ENCODE assay signal across 1 cellular context in the genomic region with DNA sequence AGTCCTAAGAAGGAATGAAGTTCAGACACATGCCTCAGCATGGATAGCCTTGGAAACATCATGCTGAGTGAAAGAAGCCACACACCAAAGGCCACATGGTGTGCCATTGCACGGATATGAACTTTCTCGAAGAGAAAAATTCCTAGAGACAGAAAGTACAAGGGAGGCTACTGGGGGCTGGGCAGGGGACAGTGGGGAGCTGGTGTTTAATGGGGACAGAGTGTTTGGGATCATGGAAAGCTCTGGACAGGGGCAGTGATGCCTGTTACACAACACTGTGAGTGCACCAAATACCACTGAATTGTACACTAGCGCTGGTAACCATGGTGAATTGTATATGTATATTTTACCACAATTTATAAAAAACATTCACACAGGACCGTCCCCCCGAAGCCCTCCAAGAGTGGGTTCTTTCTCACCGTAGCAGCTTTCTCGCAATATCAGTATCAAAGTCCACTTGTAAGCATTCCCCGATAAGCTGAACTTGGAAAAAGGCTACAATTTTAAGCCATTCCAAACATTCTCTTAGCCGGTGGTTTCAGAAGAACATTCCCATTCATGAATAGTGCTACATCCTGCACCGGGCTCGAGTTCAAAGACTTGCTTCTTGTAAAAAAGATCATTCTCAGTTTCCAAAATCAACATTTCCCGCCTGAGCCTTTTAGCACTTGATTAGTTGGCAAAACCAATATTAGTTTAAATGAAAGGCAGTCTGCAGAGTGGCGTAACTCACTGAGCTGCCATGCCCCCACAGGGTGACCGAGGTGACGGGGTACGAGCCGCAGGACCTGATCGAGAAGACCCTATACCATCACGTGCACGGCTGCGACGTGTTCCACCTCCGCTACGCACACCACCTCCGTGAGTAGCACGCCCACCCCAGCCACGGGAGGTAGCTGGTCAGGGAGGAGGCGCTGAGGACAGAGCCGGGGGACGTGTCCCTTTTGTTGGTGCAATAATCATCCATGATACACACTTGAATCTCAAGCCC.
TF ChIP-seq lines count a peak whose summit lies in the region.

No MANE protein-coding gene starts in this region.

TF ChIP-seq in HepG2, 621 proteins besides CTCF, POLR2A, EP300 and RAD21 (continued from another document and continues in another):
- TF ChIP-seq, protein P1, sequence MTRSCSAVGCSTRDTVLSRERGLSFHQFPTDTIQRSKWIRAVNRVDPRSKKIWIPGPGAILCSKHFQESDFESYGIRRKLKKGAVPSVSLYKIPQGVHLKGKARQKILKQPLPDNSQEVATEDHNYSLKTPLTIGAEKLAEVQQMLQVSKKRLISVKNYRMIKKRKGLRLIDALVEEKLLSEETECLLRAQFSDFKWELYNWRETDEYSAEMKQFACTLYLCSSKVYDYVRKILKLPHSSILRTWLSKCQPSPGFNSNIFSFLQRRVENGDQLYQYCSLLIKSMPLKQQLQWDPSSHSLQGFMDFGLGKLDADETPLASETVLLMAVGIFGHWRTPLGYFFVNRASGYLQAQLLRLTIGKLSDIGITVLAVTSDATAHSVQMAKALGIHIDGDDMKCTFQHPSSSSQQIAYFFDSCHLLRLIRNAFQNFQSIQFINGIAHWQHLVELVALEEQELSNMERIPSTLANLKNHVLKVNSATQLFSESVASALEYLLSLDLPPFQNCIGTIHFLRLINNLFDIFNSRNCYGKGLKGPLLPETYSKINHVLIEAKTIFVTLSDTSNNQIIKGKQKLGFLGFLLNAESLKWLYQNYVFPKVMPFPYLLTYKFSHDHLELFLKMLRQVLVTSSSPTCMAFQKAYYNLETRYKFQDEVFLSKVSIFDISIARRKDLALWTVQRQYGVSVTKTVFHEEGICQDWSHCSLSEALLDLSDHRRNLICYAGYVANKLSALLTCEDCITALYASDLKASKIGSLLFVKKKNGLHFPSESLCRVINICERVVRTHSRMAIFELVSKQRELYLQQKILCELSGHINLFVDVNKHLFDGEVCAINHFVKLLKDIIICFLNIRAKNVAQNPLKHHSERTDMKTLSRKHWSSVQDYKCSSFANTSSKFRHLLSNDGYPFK (CRISPR knock-in tag; IDR thresholded peaks at IDR 0.05; ENCODE audit: borderline replicate concordance) = 0 out of 2 replicates have a peak, but pooled peaks have one; percentile 24
- TF ChIP-seq RBFOX2 (IDR thresholded peaks at IDR 0.05; ENCODE audit: low read depth, low read length) (no peak), ZNF34 (CRISPR knock-in tag; IDR thresholded peaks at IDR 0.05; ENCODE audit: borderline replicate concordance) (no peak), NFYC (CRISPR knock-in tag; IDR thresholded peaks at IDR 0.05) (no peak), MXD4 (CRISPR knock-in tag; IDR thresholded peaks at IDR 0.05) (no peak), SNRNP70 (IDR thresholded peaks at IDR 0.05; ENCODE audit: low read depth, low read length) (no peak), PITX1 (CRISPR knock-in tag; IDR thresholded peaks at IDR 0.05) (peak; percentile 78), ZNF292 (CRISPR knock-in tag; IDR thresholded peaks at IDR 0.05; ENCODE audit: borderline replicate concordance, low read depth) (no peak), ZBTB3 (CRISPR knock-in tag; IDR thresholded peaks at IDR 0.05; ENCODE audit: borderline replicate concordance, low read depth) (no peak), TARDBP (CRISPR knock-in tag; IDR thresholded peaks at IDR 0.05) (peak; percentile 71), ZNF225 (CRISPR knock-in tag; IDR thresholded peaks at IDR 0.05) (no peak), NAIF1 (CRISPR knock-in tag; IDR thresholded peaks at IDR 0.05; ENCODE audit: borderline replicate concordance) (no peak), HMG20B (CRISPR knock-in tag; conservative IDR thresholded peaks at IDR 0.05) (peak; percentile 67; the same call in 1 of the 2 replicates), YY1 (IDR thresholded peaks at IDR 0.05; ENCODE audit: insufficient read depth, insufficient replicate concordance, low read depth, low read length) (peak; percentile 11), JARID2 (CRISPR knock-in tag; IDR thresholded peaks at IDR 0.05; ENCODE audit: insufficient replicate concordance) (no peak), HOXA9 (CRISPR knock-in tag; IDR thresholded peaks at IDR 0.05; ENCODE audit: borderline replicate concordance) (no peak), MED1 (CRISPR knock-in tag; IDR thresholded peaks at IDR 0.05) (peak; percentile 37), ZNF138 (CRISPR knock-in tag; IDR thresholded peaks at IDR 0.05; ENCODE audit: low read depth) (no peak), HDAC6 (IDR thresholded peaks at IDR 0.05; ENCODE audit: low read depth, low read length) (no peak), ZNF850 (CRISPR knock-in tag; conservative IDR thresholded peaks at IDR 0.05) (no peak), ONECUT2 (CRISPR knock-in tag; IDR thresholded peaks at IDR 0.05) (no peak), ZNF468 (CRISPR knock-in tag; IDR thresholded peaks at IDR 0.05) (no peak), ZNF788 (CRISPR knock-in tag; IDR thresholded peaks at IDR 0.05; ENCODE audit: borderline replicate concordance) (peak; percentile 47; the same call in 1 of the 2 replicates), NCOA2 (CRISPR knock-in tag; IDR thresholded peaks at IDR 0.05) (peak; percentile 89), ZNF235 (CRISPR knock-in tag; IDR thresholded peaks at IDR 0.05; ENCODE audit: borderline replicate concordance) (no peak), ZNF230 (CRISPR knock-in tag; IDR thresholded peaks at IDR 0.05) (no peak), SP1 (IDR thresholded peaks at IDR 0.05) (no peak), SP1 (CRISPR knock-in tag; IDR thresholded peaks at IDR 0.05) (peak; percentile 29; the same call in 1 of the 2 replicates)
- TF ChIP-seq, protein P2, sequence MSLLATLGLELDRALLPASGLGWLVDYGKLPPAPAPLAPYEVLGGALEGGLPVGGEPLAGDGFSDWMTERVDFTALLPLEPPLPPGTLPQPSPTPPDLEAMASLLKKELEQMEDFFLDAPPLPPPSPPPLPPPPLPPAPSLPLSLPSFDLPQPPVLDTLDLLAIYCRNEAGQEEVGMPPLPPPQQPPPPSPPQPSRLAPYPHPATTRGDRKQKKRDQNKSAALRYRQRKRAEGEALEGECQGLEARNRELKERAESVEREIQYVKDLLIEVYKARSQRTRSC (CRISPR knock-in tag; IDR thresholded peaks at IDR 0.05; ENCODE audit: low read depth) = no peak
- TF ChIP-seq, protein P3, sequence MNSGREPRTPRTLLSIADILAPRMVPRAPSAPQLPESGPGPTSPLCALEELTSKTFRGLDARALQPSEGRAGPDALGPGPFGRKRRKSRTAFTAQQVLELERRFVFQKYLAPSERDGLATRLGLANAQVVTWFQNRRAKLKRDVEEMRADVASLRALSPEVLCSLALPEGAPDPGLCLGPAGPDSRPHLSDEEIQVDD (CRISPR knock-in tag; IDR thresholded peaks at IDR 0.05; ENCODE audit: borderline replicate concordance) = no peak
- TF ChIP-seq, protein P4, sequence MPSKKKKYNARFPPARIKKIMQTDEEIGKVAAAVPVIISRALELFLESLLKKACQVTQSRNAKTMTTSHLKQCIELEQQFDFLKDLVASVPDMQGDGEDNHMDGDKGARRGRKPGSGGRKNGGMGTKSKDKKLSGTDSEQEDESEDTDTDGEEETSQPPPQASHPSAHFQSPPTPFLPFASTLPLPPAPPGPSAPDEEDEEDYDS (CRISPR knock-in tag; IDR thresholded peaks at IDR 0.05) = no peak
- TF ChIP-seq, protein P5, sequence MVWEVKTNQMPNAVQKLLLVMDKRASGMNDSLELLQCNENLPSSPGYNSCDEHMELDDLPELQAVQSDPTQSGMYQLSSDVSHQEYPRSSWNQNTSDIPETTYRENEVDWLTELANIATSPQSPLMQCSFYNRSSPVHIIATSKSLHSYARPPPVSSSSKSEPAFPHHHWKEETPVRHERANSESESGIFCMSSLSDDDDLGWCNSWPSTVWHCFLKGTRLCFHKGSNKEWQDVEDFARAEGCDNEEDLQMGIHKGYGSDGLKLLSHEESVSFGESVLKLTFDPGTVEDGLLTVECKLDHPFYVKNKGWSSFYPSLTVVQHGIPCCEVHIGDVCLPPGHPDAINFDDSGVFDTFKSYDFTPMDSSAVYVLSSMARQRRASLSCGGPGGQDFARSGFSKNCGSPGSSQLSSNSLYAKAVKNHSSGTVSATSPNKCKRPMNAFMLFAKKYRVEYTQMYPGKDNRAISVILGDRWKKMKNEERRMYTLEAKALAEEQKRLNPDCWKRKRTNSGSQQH (CRISPR knock-in tag; IDR thresholded peaks at IDR 0.05; ENCODE audit: low read depth) = no peak
- TF ChIP-seq, protein P6, sequence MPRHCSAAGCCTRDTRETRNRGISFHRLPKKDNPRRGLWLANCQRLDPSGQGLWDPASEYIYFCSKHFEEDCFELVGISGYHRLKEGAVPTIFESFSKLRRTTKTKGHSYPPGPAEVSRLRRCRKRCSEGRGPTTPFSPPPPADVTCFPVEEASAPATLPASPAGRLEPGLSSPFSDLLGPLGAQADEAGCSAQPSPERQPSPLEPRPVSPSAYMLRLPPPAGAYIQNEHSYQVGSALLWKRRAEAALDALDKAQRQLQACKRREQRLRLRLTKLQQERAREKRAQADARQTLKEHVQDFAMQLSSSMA (CRISPR knock-in tag; IDR thresholded peaks at IDR 0.05) = no peak
- TF ChIP-seq, protein P7, sequence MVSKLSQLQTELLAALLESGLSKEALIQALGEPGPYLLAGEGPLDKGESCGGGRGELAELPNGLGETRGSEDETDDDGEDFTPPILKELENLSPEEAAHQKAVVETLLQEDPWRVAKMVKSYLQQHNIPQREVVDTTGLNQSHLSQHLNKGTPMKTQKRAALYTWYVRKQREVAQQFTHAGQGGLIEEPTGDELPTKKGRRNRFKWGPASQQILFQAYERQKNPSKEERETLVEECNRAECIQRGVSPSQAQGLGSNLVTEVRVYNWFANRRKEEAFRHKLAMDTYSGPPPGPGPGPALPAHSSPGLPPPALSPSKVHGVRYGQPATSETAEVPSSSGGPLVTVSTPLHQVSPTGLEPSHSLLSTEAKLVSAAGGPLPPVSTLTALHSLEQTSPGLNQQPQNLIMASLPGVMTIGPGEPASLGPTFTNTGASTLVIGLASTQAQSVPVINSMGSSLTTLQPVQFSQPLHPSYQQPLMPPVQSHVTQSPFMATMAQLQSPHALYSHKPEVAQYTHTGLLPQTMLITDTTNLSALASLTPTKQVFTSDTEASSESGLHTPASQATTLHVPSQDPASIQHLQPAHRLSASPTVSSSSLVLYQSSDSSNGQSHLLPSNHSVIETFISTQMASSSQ (IDR thresholded peaks at IDR 0.05; ENCODE audit: low read depth) = peak; percentile 43; the same call in 1 of the 2 replicates
- TF ChIP-seq, protein P7 (CRISPR knock-in tag; IDR thresholded peaks at IDR 0.05; ENCODE audit: borderline replicate concordance) = no peak; the same call in 1 of the 2 replicates
- TF ChIP-seq, protein P8, sequence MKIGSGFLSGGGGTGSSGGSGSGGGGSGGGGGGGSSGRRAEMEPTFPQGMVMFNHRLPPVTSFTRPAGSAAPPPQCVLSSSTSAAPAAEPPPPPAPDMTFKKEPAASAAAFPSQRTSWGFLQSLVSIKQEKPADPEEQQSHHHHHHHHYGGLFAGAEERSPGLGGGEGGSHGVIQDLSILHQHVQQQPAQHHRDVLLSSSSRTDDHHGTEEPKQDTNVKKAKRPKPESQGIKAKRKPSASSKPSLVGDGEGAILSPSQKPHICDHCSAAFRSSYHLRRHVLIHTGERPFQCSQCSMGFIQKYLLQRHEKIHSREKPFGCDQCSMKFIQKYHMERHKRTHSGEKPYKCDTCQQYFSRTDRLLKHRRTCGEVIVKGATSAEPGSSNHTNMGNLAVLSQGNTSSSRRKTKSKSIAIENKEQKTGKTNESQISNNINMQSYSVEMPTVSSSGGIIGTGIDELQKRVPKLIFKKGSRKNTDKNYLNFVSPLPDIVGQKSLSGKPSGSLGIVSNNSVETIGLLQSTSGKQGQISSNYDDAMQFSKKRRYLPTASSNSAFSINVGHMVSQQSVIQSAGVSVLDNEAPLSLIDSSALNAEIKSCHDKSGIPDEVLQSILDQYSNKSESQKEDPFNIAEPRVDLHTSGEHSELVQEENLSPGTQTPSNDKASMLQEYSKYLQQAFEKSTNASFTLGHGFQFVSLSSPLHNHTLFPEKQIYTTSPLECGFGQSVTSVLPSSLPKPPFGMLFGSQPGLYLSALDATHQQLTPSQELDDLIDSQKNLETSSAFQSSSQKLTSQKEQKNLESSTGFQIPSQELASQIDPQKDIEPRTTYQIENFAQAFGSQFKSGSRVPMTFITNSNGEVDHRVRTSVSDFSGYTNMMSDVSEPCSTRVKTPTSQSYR (CRISPR knock-in tag; IDR thresholded peaks at IDR 0.05; ENCODE audit: borderline replicate concordance) = peak; percentile 44; the same call in 1 of the 2 replicates
- TF ChIP-seq, protein P9, sequence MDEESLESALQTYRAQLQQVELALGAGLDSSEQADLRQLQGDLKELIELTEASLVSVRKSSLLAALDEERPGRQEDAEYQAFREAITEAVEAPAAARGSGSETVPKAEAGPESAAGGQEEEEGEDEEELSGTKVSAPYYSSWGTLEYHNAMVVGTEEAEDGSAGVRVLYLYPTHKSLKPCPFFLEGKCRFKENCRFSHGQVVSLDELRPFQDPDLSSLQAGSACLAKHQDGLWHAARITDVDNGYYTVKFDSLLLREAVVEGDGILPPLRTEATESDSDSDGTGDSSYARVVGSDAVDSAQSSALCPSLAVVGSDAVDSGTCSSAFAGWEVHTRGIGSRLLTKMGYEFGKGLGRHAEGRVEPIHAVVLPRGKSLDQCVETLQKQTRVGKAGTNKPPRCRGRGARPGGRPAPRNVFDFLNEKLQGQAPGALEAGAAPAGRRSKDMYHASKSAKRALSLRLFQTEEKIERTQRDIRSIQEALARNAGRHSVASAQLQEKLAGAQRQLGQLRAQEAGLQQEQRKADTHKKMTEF (CRISPR knock-in tag; IDR thresholded peaks at IDR 0.05) = peak; percentile 65
- TF ChIP-seq, protein P10, sequence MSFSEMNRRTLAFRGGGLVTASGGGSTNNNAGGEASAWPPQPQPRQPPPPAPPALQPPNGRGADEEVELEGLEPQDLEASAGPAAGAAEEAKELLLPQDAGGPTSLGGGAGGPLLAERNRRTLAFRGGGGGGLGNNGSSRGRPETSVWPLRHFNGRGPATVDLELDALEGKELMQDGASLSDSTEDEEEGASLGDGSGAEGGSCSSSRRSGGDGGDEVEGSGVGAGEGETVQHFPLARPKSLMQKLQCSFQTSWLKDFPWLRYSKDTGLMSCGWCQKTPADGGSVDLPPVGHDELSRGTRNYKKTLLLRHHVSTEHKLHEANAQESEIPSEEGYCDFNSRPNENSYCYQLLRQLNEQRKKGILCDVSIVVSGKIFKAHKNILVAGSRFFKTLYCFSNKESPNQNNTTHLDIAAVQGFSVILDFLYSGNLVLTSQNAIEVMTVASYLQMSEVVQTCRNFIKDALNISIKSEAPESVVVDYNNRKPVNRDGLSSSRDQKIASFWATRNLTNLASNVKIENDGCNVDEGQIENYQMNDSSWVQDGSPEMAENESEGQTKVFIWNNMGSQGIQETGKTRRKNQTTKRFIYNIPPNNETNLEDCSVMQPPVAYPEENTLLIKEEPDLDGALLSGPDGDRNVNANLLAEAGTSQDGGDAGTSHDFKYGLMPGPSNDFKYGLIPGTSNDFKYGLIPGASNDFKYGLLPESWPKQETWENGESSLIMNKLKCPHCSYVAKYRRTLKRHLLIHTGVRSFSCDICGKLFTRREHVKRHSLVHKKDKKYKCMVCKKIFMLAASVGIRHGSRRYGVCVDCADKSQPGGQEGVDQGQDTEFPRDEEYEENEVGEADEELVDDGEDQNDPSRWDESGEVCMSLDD (CRISPR knock-in tag; IDR thresholded peaks at IDR 0.05; ENCODE audit: borderline replicate concordance) = peak; percentile 38; the same call in 1 of the 2 replicates
